ENCODE assay signal across 1 cellular context in the genomic region with DNA sequence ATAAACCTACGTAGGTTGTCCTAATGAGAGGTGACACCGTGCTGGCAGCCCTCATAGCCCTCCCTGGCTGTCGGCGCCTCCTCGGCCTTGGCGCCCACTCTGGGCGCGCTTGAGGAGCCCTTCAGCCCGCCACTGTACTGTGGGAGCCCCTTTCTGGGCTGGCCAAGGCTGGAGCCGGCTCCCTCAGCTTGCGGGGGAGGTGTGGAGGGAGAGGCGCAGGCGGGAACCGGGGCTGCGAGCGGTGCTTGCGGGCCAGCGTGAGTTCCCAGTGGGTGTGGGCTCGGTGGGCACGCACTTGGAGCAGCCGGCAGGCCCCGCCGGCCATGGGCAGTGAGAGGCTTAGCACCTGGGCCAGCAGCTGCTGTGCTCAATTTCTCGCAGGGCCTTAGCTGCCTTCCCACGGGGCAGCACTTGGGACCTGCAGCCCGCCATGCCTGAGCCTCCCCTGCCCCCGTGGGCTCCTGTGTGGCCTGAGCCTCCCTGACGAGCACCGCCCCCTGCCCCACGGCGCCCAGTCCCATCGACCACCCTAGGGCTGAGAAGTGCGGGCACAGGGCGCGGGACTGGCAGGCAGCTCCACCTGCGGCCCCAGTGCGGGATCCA.
TF ChIP-seq lines count a peak whose summit lies in the region.

No MANE protein-coding gene starts in this region.

TF ChIP-seq in HEK293, 187 proteins besides CTCF, POLR2A, EP300 and RAD21:
- TF ChIP-seq ZNF274 (IDR thresholded peaks at IDR 0.05; ENCODE audit: low read length) = no peak
- TF ChIP-seq ZNF274 (tag by site-specific recombination; IDR thresholded peaks at IDR 0.05; ENCODE audit: borderline replicate concordance) = no peak
- TF ChIP-seq ZBTB8A (tag by site-specific recombination; IDR thresholded peaks at IDR 0.05) = peak; percentile 56; the same call in 1 of the 2 replicates
